In genomic region chr6:69917834-69918233, GRCh38 we compare ENCODE assay signal across 8 cellular contexts. TPM values are rescaled to one million over a fixed set of nuclear protein-coding genes. Genes with fewer than 3 reads are reported as not detected.
DNase-seq lines count a peak whose midpoint lies in the region; ATAC-seq and TF ChIP-seq lines count a peak whose summit lies in the region.

No MANE protein-coding gene starts in this region.

- peak overlapping the region; percentile 10 for H2BK5ac ChIP-seq in IMR-90 (ENCODE audit: low read depth, low read length, poor library complexity, severe bottlenecking)

- H3K27me3 ChIP-seq in IMR-90 (ENCODE audit: control insufficient read depth, insufficient read depth, low read length) = no peaks in the 10 kb centered on the region

- H3K18ac ChIP-seq in IMR-90 (ENCODE audit: low read depth, low read length) = no peak overlapping the region

- H3K56ac ChIP-seq in IMR-90 (ENCODE audit: extremely low read depth, insufficient read depth, low read length) = no peak overlapping the region

- H3K4me3 ChIP-seq in IMR-90 (ENCODE audit: insufficient read depth, low read depth, low read length) = no peak overlapping the region

- no peak overlapping the region for H2AK5ac ChIP-seq in IMR-90 (ENCODE audit: low read depth, low read length)

- no peak for TF ChIP-seq POLR2A in IMR-90 (IDR thresholded peaks at IDR 0.05; ENCODE audit: low read depth, low read length)

- H3K9me1 ChIP-seq in IMR-90 (ENCODE audit: insufficient read depth, low read length) = no peaks in the 10 kb centered on the region

- H3K4ac ChIP-seq in IMR-90 (ENCODE audit: low read depth, low read length) = no peak overlapping the region

- ATAC-seq in IMR-90 (ENCODE audit: low read depth) = peak; percentile 46; the same call in 1 of the 2 replicates
- no peak for ATAC-seq in HG03565 (IDR thresholded peaks at IDR 0.05; ENCODE audit: unreplicated experiment)

- DNase-seq in AG09319 (ENCODE audit: extremely low read depth, low read depth) (peak; percentile 16), GM20000 (ENCODE audit: low spot score) (peak; percentile 3), IMR-90 (peak; percentile 77), fibroblast of peridontal ligament (ENCODE audit: extremely low read depth) (peak; percentile 58), amygdala (lab: John Stamatoyannopoulos, UW) (no peak), type B pancreatic cell (ENCODE audit: extremely low spot score, unreplicated experiment) (no peak), ecto neural progenitor cell (ENCODE audit: low spot score) (no peak)

- H2BK20ac ChIP-seq in IMR-90 (ENCODE audit: low read depth, low read length) = no peak overlapping the region

- in situ Hi-C loops in IMR-90 (cut with MboI; ENCODE audit: low sequenced_read_pairs) = no loop called here

- H2AK9ac ChIP-seq in IMR-90 (replicated peaks; ENCODE audit: low read depth, low read length, poor library complexity) = no peak overlapping the region

- BruUV-seq in IMR-90 (replicated peaks; lab: Mats Ljungman, UMichigan) = no TSS peak

- no peak overlapping the region for H2BK15ac ChIP-seq in IMR-90 (ENCODE audit: low read depth, low read length)

- TF ChIP-seq RAD21 in IMR-90 (IDR thresholded peaks at IDR 0.05; ENCODE audit: low read length) = no peak

- H3K4me1 Mint-ChIP-seq in type B pancreatic cell (ENCODE audit: unreplicated experiment) = no peaks in the 10 kb centered on the region

- H3K27me3 Mint-ChIP-seq in type B pancreatic cell = no peaks in the 10 kb centered on the region

- no peak overlapping the region for H3K9ac ChIP-seq in IMR-90 (ENCODE audit: low read depth, low read length)

- no peak overlapping the region for H2BK120ac ChIP-seq in IMR-90 (ENCODE audit: low read depth, low read length)

- peak overlapping the region; percentile 4 for H2AFZ ChIP-seq in IMR-90 (replicated peaks; ENCODE audit: low read length, poor library complexity)

- H3K9me3 ChIP-seq in IMR-90 (ENCODE audit: control insufficient read depth, insufficient read depth, low read length) = no peaks in the 10 kb centered on the region

- no peaks in the 10 kb centered on the region for H3K36me3 ChIP-seq in IMR-90 (ENCODE audit: control insufficient read depth, insufficient read depth, low read length)

- no peaks in the 10 kb centered on the region for H3K36me3 Mint-ChIP-seq in type B pancreatic cell

- H4K5ac ChIP-seq in IMR-90 (ENCODE audit: low read depth, low read length) = no peak overlapping the region

- H3K9me3 Mint-ChIP-seq in type B pancreatic cell = peaks cover 5% of the 10 kb centered on the region

- H4K8ac ChIP-seq in IMR-90 (ENCODE audit: low read depth in 2 of 2, low read length in 2 of 2) = no peak overlapping the region

- dilution Hi-C loops in IMR-90 (cut with HindIII; ENCODE audit: low sequenced_read_pairs, unreplicated experiment) = no loop called here

- H3K14ac ChIP-seq in IMR-90 (replicated peaks; ENCODE audit: low read depth, low read length) = no peak overlapping the region

- peaks cover 2% of the 10 kb centered on the region for H3K4me1 ChIP-seq in IMR-90 (ENCODE audit: control insufficient read depth, insufficient read depth, low read length)

- H4K20me1 ChIP-seq in IMR-90 (ENCODE audit: insufficient read depth, low read length) = no peaks in the 10 kb centered on the region

- H3K79me1 ChIP-seq in IMR-90 (ENCODE audit: low read depth in 1 of 2, low read length in 2 of 2) = no peaks in the 10 kb centered on the region

- POLR2A ChIA-PET in IMR-90 (lab: Charles Lee; ENCODE audit: unreplicated experiment) = no interaction called here

- no peak overlapping the region for H3K23ac ChIP-seq in IMR-90 (ENCODE audit: low read depth, low read length)

- no peak overlapping the region for H3K4me3 Mint-ChIP-seq in type B pancreatic cell

- TF ChIP-seq CTCF in AG09319 (IDR thresholded peaks at IDR 0.05; ENCODE audit: low read depth, low read length) = no peak
- no peak for TF ChIP-seq CTCF in GM20000 (IDR thresholded peaks at IDR 0.05; ENCODE audit: extremely low read depth, missing control alignments)
- TF ChIP-seq CTCF in IMR-90 (conservative IDR thresholded peaks at IDR 0.05; ENCODE audit: low read depth, low read length) = no peak
- TF ChIP-seq CTCF in type B pancreatic cell (conservative IDR thresholded peaks at IDR 0.05) = no peak

- 40% methylated on average over 1 of the region's 1 CpG; no CpG with 5 or more reads in 1 of the 2 experiments for WGBS in IMR-90 (ENCODE audit: extremely low coverage in 2 of 2, insufficient read length in 1 of 2), 2 experiments

- CTCF ChIA-PET in IMR-90 (lab: Yijun Ruan, JAX) = no interaction called here

- H3K4me2 ChIP-seq in IMR-90 (ENCODE audit: low read depth, low read length) = no peak overlapping the region

- H3K27ac ChIP-seq in IMR-90 (ENCODE audit: insufficient read depth, low read length) = no peak overlapping the region; the same call in 1 of the 2 replicates

- no peak overlapping the region for H4K91ac ChIP-seq in IMR-90 (ENCODE audit: insufficient read depth, low read depth, low read length)

- H3K27ac Mint-ChIP-seq in type B pancreatic cell = no peak overlapping the region

- intact Hi-C loops in IMR-90 (cut with micrococcal nuclease) = no loop called here

TF ChIP-seq in IMR-90, 13 proteins besides CTCF, POLR2A, EP300 and RAD21:
- TF ChIP-seq NFE2L2 (IDR thresholded peaks at IDR 0.05; ENCODE audit: low read depth, low read length) (no peak), FOS (IDR thresholded peaks at IDR 0.05; ENCODE audit: low read depth, low read length) (0 out of 2 replicates have a peak, but pooled peaks have one; percentile 27)

RNA-seq across cellular contexts. Expression of gene COL19A1, which starts 51.5 kb away (rescaled TPM):
- under 0.01 TPM in 1 of 2 replicates, not detected in the other for total RNA-seq in IMR-90 (2012; rRNA removed)
- polyA plus RNA-seq in IMR-90 (2012; rRNA removed) = not detected in 2 replicates
- not detected in 2 replicates for polyA plus RNA-seq in IMR-90 (2012; cell fraction: cytosol; rRNA removed)
- not detected in 2 replicates for polyA plus RNA-seq in IMR-90 (2012; cell fraction: nucleus; rRNA removed; ENCODE audit: low replicate concordance)
- 0.55 and 1.6 TPM in 2 replicates for total RNA-seq in type B pancreatic cell (ENCODE audit: low replicate concordance)

Comparison
In these comparisons a context has a peak if more than half of its experiments do, and no peak if none do; other contexts are left out.
1. DNase-seq: peak in AG09319 (single experiment), GM20000 (single experiment), IMR-90 (single experiment) and fibroblast of peridontal ligament (single experiment); none in amygdala (0 of 56), type B pancreatic cell (single experiment) and ecto neural progenitor cell (single experiment).